ENCODE assay signal across 14 cellular contexts in the genomic region with DNA sequence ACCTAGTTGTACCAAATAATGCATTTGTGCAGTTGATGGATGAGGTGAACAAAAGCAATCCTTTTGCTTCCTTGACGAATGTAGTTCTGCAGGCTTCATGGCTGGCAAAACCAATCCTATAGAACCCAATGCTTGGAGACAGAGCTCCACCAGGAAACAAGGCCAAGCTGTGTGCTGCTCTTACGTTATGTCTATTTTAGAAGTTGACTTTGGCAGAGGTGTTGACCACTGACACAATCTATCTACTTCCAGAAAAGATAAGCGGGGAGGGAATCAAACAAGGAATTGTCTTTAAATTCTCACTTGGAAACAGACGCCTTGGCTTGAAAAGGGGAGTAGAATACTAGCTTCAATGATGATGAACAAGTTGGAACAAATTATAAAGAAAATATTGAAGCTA.
"Had no signal": no experiment of that assay in that cellular context is flagged by ENCODE, and none has a peak within 500 bp of the region (broad histone marks: within the 10 kb centered on the region; RNA-seq: fewer than 3 reads in every experiment).

No MANE protein-coding gene starts in this region.

- ATAC-seq: activated naive CD8-positive, alpha-beta T cell treated with anti-CD3 and anti-CD28 coated beads, Interleukin-2, amount 50 U/mL, for 24 hours; body of pancreas; gastroesophageal sphincter; naive thymus-derived CD8-positive, alpha-beta T cell had no signal

- H3K36me3 ChIP-seq: gastroesophageal sphincter, right lobe of liver, spleen, thyroid gland had no signal

- H3K27me3 ChIP-seq: body of pancreas, hepatocyte, right lobe of liver, thyroid gland had no signal

- H3K4me3 ChIP-seq: body of pancreas, gastroesophageal sphincter, hepatocyte, lung, right lobe of liver, spleen, thyroid gland had no signal

- H3K4me1 ChIP-seq: thyroid gland had no signal

- DNase-seq: activated B cell treated with CpG ODN at 0.5 μM for 24 hours; activated CD4-positive, alpha-beta T cell treated with anti-CD3 and anti-CD28 coated beads, Interleukin-2, amount 10 ng/mL, durations not matched to agents 24 days and 14 days; activated naive CD4-positive, alpha-beta T cell treated with Interleukin-2 at 50 U/mL for 16 hours; activated naive CD8-positive, alpha-beta T cell treated with anti-CD3 and anti-CD28 coated beads, Interleukin-2, amount 50 U/mL, for 24 hours; body of pancreas; naive thymus-derived CD8-positive, alpha-beta T cell; right lobe of liver; spleen; stimulated activated CD4-positive, alpha-beta T cell treated with anti-CD3 and anti-CD28 coated beads, Interleukin-1b, Interleukin-23, amount 100 ng/mL, for 48 hours; stimulated activated naive CD4-positive, alpha-beta T cell treated with Interleukin-2 at 50 U/mL for 16 hours; thyroid gland had no signal

- H3K27ac ChIP-seq: body of pancreas, right lobe of liver, spleen, thyroid gland had no signal

- H3K9me3 ChIP-seq: body of pancreas, gastroesophageal sphincter, right lobe of liver, spleen, thyroid gland had no signal
